Comparison of ENCODE assay signal across 12 cellular contexts in genomic region chr3:71176366-71176765, GRCh38.
"Had no signal": no experiment of that assay in that cellular context is flagged by ENCODE, and none has a peak within 500 bp of the region (broad histone marks: within the 10 kb centered on the region; RNA-seq: fewer than 3 reads in every experiment).

No MANE protein-coding gene starts in this region.

- H3K36me3 ChIP-seq: heart left ventricle, ovary had no signal

- H3K27ac Mint-ChIP-seq: activated CD4-positive, alpha-beta T cell treated with anti-CD3 and anti-CD28 coated beads, Interleukin-2, amount 10 ng/mL, durations not matched to agents 7 days and 5 days; activated T-helper 2 cell treated with anti-CD3 and anti-CD28 coated beads, Interferon-gamma antibody, Interleukin-2, Interleukin-4, amounts not matched to agents 10 μg/mL and 5 μg/mL and 100 μg/mL, durations not matched to agents 14 hours and 24 hours and 36 hours had no signal

- H3K9me3 Mint-ChIP-seq: activated CD4-positive, alpha-beta T cell treated with anti-CD3 and anti-CD28 coated beads, Interleukin-2, amount 10 ng/mL, durations not matched to agents 7 days and 5 days; activated naive CD4-positive, alpha-beta T cell treated with anti-CD3 and anti-CD28 coated beads, Interleukin-2, amount 50 U/mL, for 72 hours; activated T-helper 2 cell treated with anti-CD3 and anti-CD28 coated beads, Interferon-gamma antibody, Interleukin-2, Interleukin-4, amounts not matched to agents 10 μg/mL and 5 μg/mL and 100 μg/mL, durations not matched to agents 14 hours and 24 hours and 36 hours had no signal

- H3K4me3 Mint-ChIP-seq: activated CD4-positive, alpha-beta T cell treated with anti-CD3 and anti-CD28 coated beads, Interleukin-2, amount 10 ng/mL, durations not matched to agents 7 days and 5 days; nephron progenitor cell had no signal

- H3K27me3 ChIP-seq: heart left ventricle, ovary had no signal

- ATAC-seq: activated naive CD4-positive, alpha-beta T cell treated with anti-CD3 and anti-CD28 coated beads, Interleukin-2, amount 50 U/mL, for 72 hours; heart left ventricle; left ventricle myocardium superior had no signal

- DNase-seq: activated CD4-positive, alpha-beta T cell treated with anti-CD3 and anti-CD28 coated beads, Interleukin-2, amount 10 ng/mL, durations not matched to agents 7 days and 5 days; activated CD4-positive, CD25-positive, alpha-beta regulatory T cell; activated T-cell treated with anti-CD3 and anti-CD28 coated beads for 4 hours; foreskin melanocyte; heart left ventricle; kidney; left ventricle myocardium superior; mesenchymal stem cell; nephron progenitor cell; ovary had no signal

- H3K27me3 Mint-ChIP-seq: activated CD4-positive, alpha-beta T cell treated with anti-CD3 and anti-CD28 coated beads, Interleukin-2, amount 10 ng/mL, durations not matched to agents 7 days and 5 days had no signal

- H3K4me3 ChIP-seq: heart left ventricle, ovary had no signal

- H3K27ac ChIP-seq: heart left ventricle, ovary had no signal

- H3K9me3 ChIP-seq: heart left ventricle, ovary had no signal
